ENCODE assay signal across 8 cellular contexts in genomic region chr9:133114451-133114885, GRCh38. TPM values are rescaled to one million over a fixed set of nuclear protein-coding genes. Genes with fewer than 3 reads are reported as not detected.
A peak's percentile ranks its signal among the peaks of the same experiment; 100 is the strongest.
DNase-seq lines count a peak whose midpoint lies in the region; ATAC-seq and TF ChIP-seq lines count a peak whose summit lies in the region.

No MANE protein-coding gene starts in this region.

- peak overlapping the region in 4 of 5 experiments; percentile 41 to 59 (median 50) for H3K4me3 Mint-ChIP-seq in brain

- H3K36me3 ChIP-seq in mucosa of rectum (ENCODE audit: control insufficient read depth in 2 of 2, insufficient read depth in 2 of 2, low read length in 2 of 2) = peaks cover 11 to 17% of the 10 kb centered on the region in 2 donors

- peak; percentile 35 for DNase-seq in AG20443 (ENCODE audit: low spot score)
- no peak for DNase-seq in AML-193 (lab: John Stamatoyannopoulos, UW)
- no peak for DNase-seq in iPS-NIHi11 (ENCODE audit: low spot score)

- peak overlapping the region; percentile 14 to 15 for H3K9ac ChIP-seq in mucosa of rectum (ENCODE audit: low read depth in 1 of 2, low read length in 2 of 2)

- H3K27ac Mint-ChIP-seq in brain = peak overlapping the region; percentile 73 to 97 (median 92)

- peaks cover 58% of the 10 kb centered on the region for H3K4me1 Mint-ChIP-seq in brain

- ATAC-seq in HG03460 (IDR thresholded peaks at IDR 0.05; ENCODE audit: unreplicated experiment) (peak; percentile 32), HG03045 (IDR thresholded peaks at IDR 0.05; ENCODE audit: unreplicated experiment) (no peak), GM18861 (IDR thresholded peaks at IDR 0.05; ENCODE audit: unreplicated experiment) (no peak)

- H3K27me3 ChIP-seq in mucosa of rectum (ENCODE audit: control insufficient read depth in 2 of 2, insufficient read depth in 2 of 2, low read length in 2 of 2) = no peaks in the 10 kb centered on the region

- H3K4me3 ChIP-seq in mucosa of rectum (ENCODE audit: low read length in 2 of 2) = peak overlapping the region in 1 of 2 donors; percentile 7

- H3K27ac ChIP-seq in mucosa of rectum (ENCODE audit: low read depth in 2 of 2, low read length in 2 of 2) = peak overlapping the region; percentile 44 to 72

- H3K27me3 Mint-ChIP-seq in brain = no peaks in the 10 kb centered on the region

- H3K4me1 ChIP-seq in mucosa of rectum (ENCODE audit: control insufficient read depth in 2 of 2, insufficient read depth in 2 of 2, low read length in 2 of 2) = peaks cover 51 to 62% of the 10 kb centered on the region in 2 donors

- H3K36me3 Mint-ChIP-seq in brain = peaks cover 10% of the 10 kb centered on the region

- no peaks in the 10 kb centered on the region for H3K9me3 ChIP-seq in mucosa of rectum (ENCODE audit: control insufficient read depth in 2 of 2, low read length in 2 of 2)

- no peak for TF ChIP-seq CTCF in brain (conservative IDR thresholded peaks at IDR 0.05)

- no peaks in the 10 kb centered on the region for H3K9me3 Mint-ChIP-seq in brain

RNA-seq across cellular contexts. Expression of gene RALGDS, which starts 6.6 kb away (rescaled TPM):
- 168 TPM for polyA plus RNA-seq in brain (ENCODE audit: insufficient read depth, low read depth, low replicate concordance)

RNA-seq across cellular contexts. Expression of gene GBGT1, which starts 49.2 kb away (rescaled TPM):
- polyA plus RNA-seq in brain (ENCODE audit: insufficient read depth, low read depth, low replicate concordance) = 6.6 TPM

RNA-seq across cellular contexts. Expression of gene CEL, which starts 52.7 kb away (rescaled TPM):
- 0.92 TPM for polyA plus RNA-seq in brain (ENCODE audit: insufficient read depth, low read depth, low replicate concordance)
